Comparison of ENCODE assay signal across 1 cellular context in the genomic region with DNA sequence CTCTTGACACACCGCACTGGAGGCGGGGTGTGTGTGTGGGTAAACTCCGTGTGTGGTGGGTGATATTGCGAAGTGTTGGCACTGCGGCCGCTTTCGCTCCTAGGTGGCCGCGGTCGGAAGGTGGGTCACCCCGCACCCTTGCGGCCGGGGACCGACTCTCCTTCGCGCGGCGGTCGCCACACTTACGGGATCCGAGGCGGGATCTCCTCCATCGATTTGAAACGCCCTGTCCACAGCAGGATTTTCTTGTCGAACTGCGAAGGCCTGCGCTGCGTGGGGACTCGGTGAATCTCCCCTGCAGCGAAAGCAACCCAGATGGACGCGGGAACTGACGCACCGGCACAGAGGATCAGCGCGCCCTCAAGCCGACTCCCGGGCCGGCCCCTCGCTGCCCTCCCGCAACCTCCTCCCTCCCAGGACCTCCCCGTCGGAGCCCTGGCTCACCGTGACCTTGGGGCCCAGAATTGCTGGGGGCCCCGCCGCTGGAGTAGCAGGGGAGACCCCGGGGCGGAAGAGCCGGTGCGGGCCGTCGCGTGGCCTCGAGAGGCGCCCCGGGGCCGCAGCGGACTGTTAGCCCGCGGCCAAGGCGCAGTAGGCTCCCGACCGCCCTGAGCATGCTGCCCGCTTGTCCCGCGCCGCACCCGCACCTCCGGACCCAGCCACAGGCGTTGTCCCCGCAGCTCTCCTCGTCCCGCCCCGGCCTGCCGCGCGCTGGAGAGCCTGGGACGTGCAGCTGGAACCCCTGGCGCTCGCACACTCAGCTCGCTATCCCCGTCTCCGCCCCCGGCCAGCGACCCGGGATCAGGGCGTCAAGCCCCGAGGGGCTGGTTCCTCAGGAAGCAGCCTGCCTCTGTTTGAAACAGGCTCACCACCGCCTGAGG.
TF ChIP-seq lines count a peak whose summit lies in the region.

A gene (minus strand): TSS at position 759 of the 881 bp plus-strand sequence. CDS start 143 bp downstream, at position 616.

TF ChIP-seq in HepG2, 621 proteins besides CTCF, POLR2A, EP300 and RAD21 (continued from another document and continues in another):
- TF ChIP-seq, protein P1, sequence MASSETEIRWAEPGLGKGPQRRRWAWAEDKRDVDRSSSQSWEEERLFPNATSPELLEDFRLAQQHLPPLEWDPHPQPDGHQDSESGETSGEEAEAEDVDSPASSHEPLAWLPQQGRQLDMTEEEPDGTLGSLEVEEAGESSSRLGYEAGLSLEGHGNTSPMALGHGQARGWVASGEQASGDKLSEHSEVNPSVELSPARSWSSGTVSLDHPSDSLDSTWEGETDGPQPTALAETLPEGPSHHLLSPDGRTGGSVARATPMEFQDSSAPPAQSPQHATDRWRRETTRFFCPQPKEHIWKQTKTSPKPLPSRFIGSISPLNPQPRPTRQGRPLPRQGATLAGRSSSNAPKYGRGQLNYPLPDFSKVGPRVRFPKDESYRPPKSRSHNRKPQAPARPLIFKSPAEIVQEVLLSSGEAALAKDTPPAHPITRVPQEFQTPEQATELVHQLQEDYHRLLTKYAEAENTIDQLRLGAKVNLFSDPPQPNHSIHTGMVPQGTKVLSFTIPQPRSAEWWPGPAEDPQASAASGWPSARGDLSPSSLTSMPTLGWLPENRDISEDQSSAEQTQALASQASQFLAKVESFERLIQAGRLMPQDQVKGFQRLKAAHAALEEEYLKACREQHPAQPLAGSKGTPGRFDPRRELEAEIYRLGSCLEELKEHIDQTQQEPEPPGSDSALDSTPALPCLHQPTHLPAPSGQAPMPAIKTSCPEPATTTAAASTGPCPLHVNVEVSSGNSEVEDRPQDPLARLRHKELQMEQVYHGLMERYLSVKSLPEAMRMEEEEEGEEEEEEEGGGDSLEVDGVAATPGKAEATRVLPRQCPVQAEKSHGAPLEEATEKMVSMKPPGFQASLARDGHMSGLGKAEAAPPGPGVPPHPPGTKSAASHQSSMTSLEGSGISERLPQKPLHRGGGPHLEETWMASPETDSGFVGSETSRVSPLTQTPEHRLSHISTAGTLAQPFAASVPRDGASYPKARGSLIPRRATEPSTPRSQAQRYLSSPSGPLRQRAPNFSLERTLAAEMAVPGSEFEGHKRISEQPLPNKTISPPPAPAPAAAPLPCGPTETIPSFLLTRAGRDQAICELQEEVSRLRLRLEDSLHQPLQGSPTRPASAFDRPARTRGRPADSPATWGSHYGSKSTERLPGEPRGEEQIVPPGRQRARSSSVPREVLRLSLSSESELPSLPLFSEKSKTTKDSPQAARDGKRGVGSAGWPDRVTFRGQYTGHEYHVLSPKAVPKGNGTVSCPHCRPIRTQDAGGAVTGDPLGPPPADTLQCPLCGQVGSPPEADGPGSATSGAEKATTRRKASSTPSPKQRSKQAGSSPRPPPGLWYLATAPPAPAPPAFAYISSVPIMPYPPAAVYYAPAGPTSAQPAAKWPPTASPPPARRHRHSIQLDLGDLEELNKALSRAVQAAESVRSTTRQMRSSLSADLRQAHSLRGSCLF (CRISPR knock-in tag; IDR thresholded peaks at IDR 0.05; ENCODE audit: borderline replicate concordance) = no peak
- TF ChIP-seq NR1H2 (CRISPR knock-in tag; IDR thresholded peaks at IDR 0.05; ENCODE audit: borderline replicate concordance, low read depth) (no peak), ZNF790 (CRISPR knock-in tag; IDR thresholded peaks at IDR 0.05; ENCODE audit: borderline replicate concordance) (0 out of 2 replicates have a peak, but pooled peaks have one; percentile 47), PHF8 (CRISPR knock-in tag; IDR thresholded peaks at IDR 0.05) (peak; percentile 29; the same call in 1 of the 2 replicates), ZNF850 (CRISPR knock-in tag; conservative IDR thresholded peaks at IDR 0.05) (no peak), ASH2L (IDR thresholded peaks at IDR 0.05; ENCODE audit: insufficient read length, low read depth, low read length) (no peak), ZNF30 (CRISPR knock-in tag; IDR thresholded peaks at IDR 0.05) (peak; percentile 28; the same call in 1 of the 2 replicates), ZNF383 (CRISPR knock-in tag; IDR thresholded peaks at IDR 0.05; ENCODE audit: borderline replicate concordance) (no peak), IRX3 (CRISPR knock-in tag; IDR thresholded peaks at IDR 0.05; ENCODE audit: borderline replicate concordance, low read depth) (no peak), ZNF282 (IDR thresholded peaks at IDR 0.05; ENCODE audit: partially characterized antibody) (no peak), HOXA5 (CRISPR knock-in tag; IDR thresholded peaks at IDR 0.05) (0 out of 2 replicates have a peak, but pooled peaks have one; percentile 29), ZNF496 (CRISPR knock-in tag; IDR thresholded peaks at IDR 0.05; ENCODE audit: insufficient replicate concordance) (no peak), ZNF563 (CRISPR knock-in tag; IDR thresholded peaks at IDR 0.05) (peak; percentile 49; the same call in 1 of the 2 replicates), ZNF772 (CRISPR knock-in tag; IDR thresholded peaks at IDR 0.05) (no peak), SAFB2 (CRISPR knock-in tag; IDR thresholded peaks at IDR 0.05; ENCODE audit: borderline replicate concordance, low read depth) (0 out of 2 replicates have a peak, but pooled peaks have one; percentile 71), NFIB (CRISPR knock-in tag; IDR thresholded peaks at IDR 0.05; ENCODE audit: borderline replicate concordance) (no peak), MAF1 (CRISPR knock-in tag; IDR thresholded peaks at IDR 0.05; ENCODE audit: borderline replicate concordance) (no peak), MEIS1 (CRISPR knock-in tag; IDR thresholded peaks at IDR 0.05; ENCODE audit: borderline replicate concordance) (no peak), GPN1 (CRISPR knock-in tag; IDR thresholded peaks at IDR 0.05; ENCODE audit: borderline replicate concordance) (no peak), ZNF788 (CRISPR knock-in tag; IDR thresholded peaks at IDR 0.05; ENCODE audit: borderline replicate concordance) (no peak), NRL (CRISPR knock-in tag; IDR thresholded peaks at IDR 0.05; ENCODE audit: borderline replicate concordance) (0 out of 2 replicates have a peak, but pooled peaks have one; percentile 51)
- TF ChIP-seq, protein P2, sequence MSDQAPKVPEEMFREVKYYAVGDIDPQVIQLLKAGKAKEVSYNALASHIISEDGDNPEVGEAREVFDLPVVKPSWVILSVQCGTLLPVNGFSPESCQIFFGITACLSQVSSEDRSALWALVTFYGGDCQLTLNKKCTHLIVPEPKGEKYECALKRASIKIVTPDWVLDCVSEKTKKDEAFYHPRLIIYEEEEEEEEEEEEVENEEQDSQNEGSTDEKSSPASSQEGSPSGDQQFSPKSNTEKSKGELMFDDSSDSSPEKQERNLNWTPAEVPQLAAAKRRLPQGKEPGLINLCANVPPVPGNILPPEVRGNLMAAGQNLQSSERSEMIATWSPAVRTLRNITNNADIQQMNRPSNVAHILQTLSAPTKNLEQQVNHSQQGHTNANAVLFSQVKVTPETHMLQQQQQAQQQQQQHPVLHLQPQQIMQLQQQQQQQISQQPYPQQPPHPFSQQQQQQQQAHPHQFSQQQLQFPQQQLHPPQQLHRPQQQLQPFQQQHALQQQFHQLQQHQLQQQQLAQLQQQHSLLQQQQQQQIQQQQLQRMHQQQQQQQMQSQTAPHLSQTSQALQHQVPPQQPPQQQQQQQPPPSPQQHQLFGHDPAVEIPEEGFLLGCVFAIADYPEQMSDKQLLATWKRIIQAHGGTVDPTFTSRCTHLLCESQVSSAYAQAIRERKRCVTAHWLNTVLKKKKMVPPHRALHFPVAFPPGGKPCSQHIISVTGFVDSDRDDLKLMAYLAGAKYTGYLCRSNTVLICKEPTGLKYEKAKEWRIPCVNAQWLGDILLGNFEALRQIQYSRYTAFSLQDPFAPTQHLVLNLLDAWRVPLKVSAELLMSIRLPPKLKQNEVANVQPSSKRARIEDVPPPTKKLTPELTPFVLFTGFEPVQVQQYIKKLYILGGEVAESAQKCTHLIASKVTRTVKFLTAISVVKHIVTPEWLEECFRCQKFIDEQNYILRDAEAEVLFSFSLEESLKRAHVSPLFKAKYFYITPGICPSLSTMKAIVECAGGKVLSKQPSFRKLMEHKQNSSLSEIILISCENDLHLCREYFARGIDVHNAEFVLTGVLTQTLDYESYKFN (CRISPR knock-in tag; conservative IDR thresholded peaks at IDR 0.05) = 0 out of 2 replicates have a peak, but pooled peaks have one; percentile 18
- TF ChIP-seq, protein P3, sequence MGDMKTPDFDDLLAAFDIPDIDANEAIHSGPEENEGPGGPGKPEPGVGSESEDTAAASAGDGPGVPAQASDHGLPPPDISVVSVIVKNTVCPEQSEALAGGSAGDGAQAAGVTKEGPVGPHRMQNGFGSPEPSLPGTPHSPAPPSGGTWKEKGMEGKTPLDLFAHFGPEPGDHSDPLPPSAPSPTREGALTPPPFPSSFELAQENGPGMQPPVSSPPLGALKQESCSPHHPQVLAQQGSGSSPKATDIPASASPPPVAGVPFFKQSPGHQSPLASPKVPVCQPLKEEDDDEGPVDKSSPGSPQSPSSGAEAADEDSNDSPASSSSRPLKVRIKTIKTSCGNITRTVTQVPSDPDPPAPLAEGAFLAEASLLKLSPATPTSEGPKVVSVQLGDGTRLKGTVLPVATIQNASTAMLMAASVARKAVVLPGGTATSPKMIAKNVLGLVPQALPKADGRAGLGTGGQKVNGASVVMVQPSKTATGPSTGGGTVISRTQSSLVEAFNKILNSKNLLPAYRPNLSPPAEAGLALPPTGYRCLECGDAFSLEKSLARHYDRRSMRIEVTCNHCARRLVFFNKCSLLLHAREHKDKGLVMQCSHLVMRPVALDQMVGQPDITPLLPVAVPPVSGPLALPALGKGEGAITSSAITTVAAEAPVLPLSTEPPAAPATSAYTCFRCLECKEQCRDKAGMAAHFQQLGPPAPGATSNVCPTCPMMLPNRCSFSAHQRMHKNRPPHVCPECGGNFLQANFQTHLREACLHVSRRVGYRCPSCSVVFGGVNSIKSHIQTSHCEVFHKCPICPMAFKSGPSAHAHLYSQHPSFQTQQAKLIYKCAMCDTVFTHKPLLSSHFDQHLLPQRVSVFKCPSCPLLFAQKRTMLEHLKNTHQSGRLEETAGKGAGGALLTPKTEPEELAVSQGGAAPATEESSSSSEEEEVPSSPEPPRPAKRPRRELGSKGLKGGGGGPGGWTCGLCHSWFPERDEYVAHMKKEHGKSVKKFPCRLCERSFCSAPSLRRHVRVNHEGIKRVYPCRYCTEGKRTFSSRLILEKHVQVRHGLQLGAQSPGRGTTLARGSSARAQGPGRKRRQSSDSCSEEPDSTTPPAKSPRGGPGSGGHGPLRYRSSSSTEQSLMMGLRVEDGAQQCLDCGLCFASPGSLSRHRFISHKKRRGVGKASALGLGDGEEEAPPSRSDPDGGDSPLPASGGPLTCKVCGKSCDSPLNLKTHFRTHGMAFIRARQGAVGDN (CRISPR knock-in tag; IDR thresholded peaks at IDR 0.05) = peak; percentile 71
- TF ChIP-seq, protein P4, sequence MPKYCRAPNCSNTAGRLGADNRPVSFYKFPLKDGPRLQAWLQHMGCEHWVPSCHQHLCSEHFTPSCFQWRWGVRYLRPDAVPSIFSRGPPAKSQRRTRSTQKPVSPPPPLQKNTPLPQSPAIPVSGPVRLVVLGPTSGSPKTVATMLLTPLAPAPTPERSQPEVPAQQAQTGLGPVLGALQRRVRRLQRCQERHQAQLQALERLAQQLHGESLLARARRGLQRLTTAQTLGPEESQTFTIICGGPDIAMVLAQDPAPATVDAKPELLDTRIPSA (CRISPR knock-in tag; IDR thresholded peaks at IDR 0.05; ENCODE audit: borderline replicate concordance) = 0 out of 2 replicates have a peak, but pooled peaks have one; percentile 71
- TF ChIP-seq, protein P5, sequence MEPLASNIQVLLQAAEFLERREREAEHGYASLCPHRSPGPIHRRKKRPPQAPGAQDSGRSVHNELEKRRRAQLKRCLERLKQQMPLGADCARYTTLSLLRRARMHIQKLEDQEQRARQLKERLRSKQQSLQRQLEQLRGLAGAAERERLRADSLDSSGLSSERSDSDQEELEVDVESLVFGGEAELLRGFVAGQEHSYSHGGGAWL (CRISPR knock-in tag; IDR thresholded peaks at IDR 0.05) = peak; percentile 24; the same call in 1 of the 2 replicates
- TF ChIP-seq, protein P6, sequence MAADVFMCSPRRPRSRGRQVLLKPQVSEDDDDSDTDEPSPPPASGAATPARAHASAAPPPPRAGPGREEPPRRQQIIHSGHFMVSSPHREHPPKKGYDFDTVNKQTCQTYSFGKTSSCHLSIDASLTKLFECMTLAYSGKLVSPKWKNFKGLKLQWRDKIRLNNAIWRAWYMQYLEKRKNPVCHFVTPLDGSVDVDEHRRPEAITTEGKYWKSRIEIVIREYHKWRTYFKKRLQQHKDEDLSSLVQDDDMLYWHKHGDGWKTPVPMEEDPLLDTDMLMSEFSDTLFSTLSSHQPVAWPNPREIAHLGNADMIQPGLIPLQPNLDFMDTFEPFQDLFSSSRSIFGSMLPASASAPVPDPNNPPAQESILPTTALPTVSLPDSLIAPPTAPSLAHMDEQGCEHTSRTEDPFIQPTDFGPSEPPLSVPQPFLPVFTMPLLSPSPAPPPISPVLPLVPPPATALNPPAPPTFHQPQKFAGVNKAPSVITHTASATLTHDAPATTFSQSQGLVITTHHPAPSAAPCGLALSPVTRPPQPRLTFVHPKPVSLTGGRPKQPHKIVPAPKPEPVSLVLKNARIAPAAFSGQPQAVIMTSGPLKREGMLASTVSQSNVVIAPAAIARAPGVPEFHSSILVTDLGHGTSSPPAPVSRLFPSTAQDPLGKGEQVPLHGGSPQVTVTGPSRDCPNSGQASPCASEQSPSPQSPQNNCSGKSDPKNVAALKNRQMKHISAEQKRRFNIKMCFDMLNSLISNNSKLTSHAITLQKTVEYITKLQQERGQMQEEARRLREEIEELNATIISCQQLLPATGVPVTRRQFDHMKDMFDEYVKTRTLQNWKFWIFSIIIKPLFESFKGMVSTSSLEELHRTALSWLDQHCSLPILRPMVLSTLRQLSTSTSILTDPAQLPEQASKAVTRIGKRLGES (CRISPR knock-in tag; IDR thresholded peaks at IDR 0.05; ENCODE audit: borderline replicate concordance) = no peak
- TF ChIP-seq, protein P7, sequence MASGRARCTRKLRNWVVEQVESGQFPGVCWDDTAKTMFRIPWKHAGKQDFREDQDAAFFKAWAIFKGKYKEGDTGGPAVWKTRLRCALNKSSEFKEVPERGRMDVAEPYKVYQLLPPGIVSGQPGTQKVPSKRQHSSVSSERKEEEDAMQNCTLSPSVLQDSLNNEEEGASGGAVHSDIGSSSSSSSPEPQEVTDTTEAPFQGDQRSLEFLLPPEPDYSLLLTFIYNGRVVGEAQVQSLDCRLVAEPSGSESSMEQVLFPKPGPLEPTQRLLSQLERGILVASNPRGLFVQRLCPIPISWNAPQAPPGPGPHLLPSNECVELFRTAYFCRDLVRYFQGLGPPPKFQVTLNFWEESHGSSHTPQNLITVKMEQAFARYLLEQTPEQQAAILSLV (CRISPR knock-in tag; IDR thresholded peaks at IDR 0.05; ENCODE audit: borderline replicate concordance) = 0 out of 2 replicates have a peak, but pooled peaks have one; percentile 46
- TF ChIP-seq, protein P8, sequence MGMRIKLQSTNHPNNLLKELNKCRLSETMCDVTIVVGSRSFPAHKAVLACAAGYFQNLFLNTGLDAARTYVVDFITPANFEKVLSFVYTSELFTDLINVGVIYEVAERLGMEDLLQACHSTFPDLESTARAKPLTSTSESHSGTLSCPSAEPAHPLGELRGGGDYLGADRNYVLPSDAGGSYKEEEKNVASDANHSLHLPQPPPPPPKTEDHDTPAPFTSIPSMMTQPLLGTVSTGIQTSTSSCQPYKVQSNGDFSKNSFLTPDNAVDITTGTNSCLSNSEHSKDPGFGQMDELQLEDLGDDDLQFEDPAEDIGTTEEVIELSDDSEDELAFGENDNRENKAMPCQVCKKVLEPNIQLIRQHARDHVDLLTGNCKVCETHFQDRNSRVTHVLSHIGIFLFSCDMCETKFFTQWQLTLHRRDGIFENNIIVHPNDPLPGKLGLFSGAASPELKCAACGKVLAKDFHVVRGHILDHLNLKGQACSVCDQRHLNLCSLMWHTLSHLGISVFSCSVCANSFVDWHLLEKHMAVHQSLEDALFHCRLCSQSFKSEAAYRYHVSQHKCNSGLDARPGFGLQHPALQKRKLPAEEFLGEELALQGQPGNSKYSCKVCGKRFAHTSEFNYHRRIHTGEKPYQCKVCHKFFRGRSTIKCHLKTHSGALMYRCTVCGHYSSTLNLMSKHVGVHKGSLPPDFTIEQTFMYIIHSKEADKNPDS (CRISPR knock-in tag; IDR thresholded peaks at IDR 0.05) = no peak
